1 cellular context compared by ENCODE assay signal in the genomic region with DNA sequence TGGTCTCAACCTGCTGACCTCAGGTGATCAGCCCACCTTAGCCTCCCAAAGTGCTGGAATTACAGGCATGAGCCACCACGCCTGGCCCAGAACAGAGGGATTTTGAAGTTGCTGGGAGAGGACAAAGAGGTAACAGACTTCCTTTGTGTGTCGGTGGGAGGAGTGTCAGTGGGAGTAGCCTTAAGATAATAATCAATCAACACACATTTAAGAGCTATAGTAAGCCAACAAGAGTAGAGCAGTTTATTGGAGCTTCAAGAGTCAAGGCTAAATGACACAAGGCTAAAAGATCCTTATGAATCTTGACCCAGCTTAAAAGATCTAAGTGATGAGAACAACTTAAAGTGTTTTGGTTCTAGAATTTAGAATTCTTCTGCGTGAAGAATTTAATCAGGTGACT.
TF ChIP-seq lines count a peak whose summit lies in the region.

No MANE protein-coding gene starts in this region.

TF ChIP-seq in HepG2, 621 proteins besides CTCF, POLR2A, EP300 and RAD21 (continued from another document):
- TF ChIP-seq CAMTA2 (CRISPR knock-in tag; IDR thresholded peaks at IDR 0.05; ENCODE audit: borderline replicate concordance), result no peak
- no peak for TF ChIP-seq ZNF749 (CRISPR knock-in tag; IDR thresholded peaks at IDR 0.05; ENCODE audit: borderline replicate concordance)
- no peak for TF ChIP-seq BHLHE40 (IDR thresholded peaks at IDR 0.05; ENCODE audit: low read length)
- TF ChIP-seq, protein P1, sequence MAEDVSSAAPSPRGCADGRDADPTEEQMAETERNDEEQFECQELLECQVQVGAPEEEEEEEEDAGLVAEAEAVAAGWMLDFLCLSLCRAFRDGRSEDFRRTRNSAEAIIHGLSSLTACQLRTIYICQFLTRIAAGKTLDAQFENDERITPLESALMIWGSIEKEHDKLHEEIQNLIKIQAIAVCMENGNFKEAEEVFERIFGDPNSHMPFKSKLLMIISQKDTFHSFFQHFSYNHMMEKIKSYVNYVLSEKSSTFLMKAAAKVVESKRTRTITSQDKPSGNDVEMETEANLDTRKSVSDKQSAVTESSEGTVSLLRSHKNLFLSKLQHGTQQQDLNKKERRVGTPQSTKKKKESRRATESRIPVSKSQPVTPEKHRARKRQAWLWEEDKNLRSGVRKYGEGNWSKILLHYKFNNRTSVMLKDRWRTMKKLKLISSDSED (CRISPR knock-in tag; IDR thresholded peaks at IDR 0.05), result no peak
- no peak for TF ChIP-seq CEBPG (CRISPR knock-in tag; IDR thresholded peaks at IDR 0.05)
- TF ChIP-seq ZNF256 (CRISPR knock-in tag; conservative IDR thresholded peaks at IDR 0.05), result no peak
